ENCODE assay signal across 12 cellular contexts in genomic region chr17:30956764-30957374, GRCh38. TPM values are rescaled to one million over a fixed set of nuclear protein-coding genes. Genes with fewer than 3 reads are reported as not detected.
DNase-seq lines count a peak whose midpoint lies in the region; ATAC-seq lines count a peak whose summit lies in the region.
"Had no signal": no experiment of that assay in that cellular context is flagged by ENCODE, and none has a peak within 500 bp of the region (broad histone marks: within the 10 kb centered on the region; RNA-seq: fewer than 3 reads in every experiment).

No MANE protein-coding gene starts in this region.

- H3K27me3 Mint-ChIP-seq in stimulated activated memory B cell treated with anti-CD40 and anti-IgM and Interleukin-4, amounts not matched to agents 10 μg/mL and 1 μg/mL and 100 μg/mL, for 72 hours: no peaks in the 10 kb centered on the region
- peaks cover 0 to 13% of the 10 kb centered on the region in 2 donors for H3K27me3 Mint-ChIP-seq in natural killer cell treated with Interleukin-12 subunit alpha and Interleukin-12 subunit beta and Interleukin-15 and Interleukin-18, amount 100 ng/mL, for 72 hours

- no peak overlapping the region for H3K4me3 Mint-ChIP-seq in stimulated activated memory B cell treated with anti-CD40 and anti-IgM and Interleukin-4, amounts not matched to agents 10 μg/mL and 1 μg/mL and 100 μg/mL, for 72 hours
- no peak overlapping the region for H3K4me3 Mint-ChIP-seq in natural killer cell treated with Interleukin-12 subunit alpha and Interleukin-12 subunit beta and Interleukin-15 and Interleukin-18, amount 100 ng/mL, for 72 hours
- H3K4me3 Mint-ChIP-seq: activated naive CD4-positive, alpha-beta T cell treated with anti-CD3 and anti-CD28 coated beads, Interleukin-2, amount 10 ng/mL, durations not matched to agents 7 days and 5 days had no signal

- H3K9me3 Mint-ChIP-seq in stimulated activated memory B cell treated with anti-CD40 and anti-IgM and Interleukin-4, amounts not matched to agents 10 μg/mL and 1 μg/mL and 100 μg/mL, for 72 hours: no peaks in the 10 kb centered on the region
- no peaks in the 10 kb centered on the region for H3K9me3 Mint-ChIP-seq in natural killer cell treated with Interleukin-12 subunit alpha and Interleukin-12 subunit beta and Interleukin-15 and Interleukin-18, amount 100 ng/mL, for 72 hours
- H3K9me3 Mint-ChIP-seq: activated naive CD4-positive, alpha-beta T cell treated with anti-CD3 and anti-CD28 coated beads, Interleukin-2, amount 10 ng/mL, durations not matched to agents 7 days and 5 days had no signal

- peak overlapping the region; percentile 78 for H3K27ac ChIP-seq in layer of hippocampus (ENCODE audit: low read depth, low read length)
- H3K27ac ChIP-seq: KMS-11 had no signal

- no peaks in the 10 kb centered on the region for H3K27me3 ChIP-seq in layer of hippocampus (ENCODE audit: control insufficient read depth, insufficient read depth, low read length)

- peaks cover 88% of the 10 kb centered on the region for H3K4me1 Mint-ChIP-seq in stimulated activated memory B cell treated with anti-CD40 and anti-IgM and Interleukin-4, amounts not matched to agents 10 μg/mL and 1 μg/mL and 100 μg/mL, for 72 hours
- peaks cover 0 to 6% of the 10 kb centered on the region in 2 donors for H3K4me1 Mint-ChIP-seq in natural killer cell treated with Interleukin-12 subunit alpha and Interleukin-12 subunit beta and Interleukin-15 and Interleukin-18, amount 100 ng/mL, for 72 hours (ENCODE audit: low read depth in 2 of 2)

- DNase-seq in HCEC 1CT (peak; percentile 4), cerebellar cortex (ENCODE audit: low spot score) (peak; percentile 30), NOMO-1 treated with DMSO at 0.1 percent for 48 hours (lab: John Stamatoyannopoulos, UW; ENCODE audit: unreplicated experiment) (no peak), DMS53 treated with DMSO at 0.1 percent for 48 hours (lab: John Stamatoyannopoulos, UW; ENCODE audit: unreplicated experiment) (no peak)
- DNase-seq in natural killer cell treated with Interleukin-12 subunit alpha and Interleukin-12 subunit beta and Interleukin-15 and Interleukin-18, amount 100 ng/mL, for 72 hours (ENCODE audit: low spot score): no peak
- DNase-seq in activated CD4-positive, alpha-beta T cell treated with anti-CD3 and anti-CD28 coated beads for 1 hour: no peak
- DNase-seq: activated naive CD4-positive, alpha-beta T cell treated with anti-CD3 and anti-CD28 coated beads, Interleukin-2, amount 10 ng/mL, durations not matched to agents 7 days and 5 days; NCI-H69; nucleus accumbens had no signal

- peak; percentile 17 for ATAC-seq in stimulated activated memory B cell treated with anti-CD40 and anti-IgM and Interleukin-4, amounts not matched to agents 10 μg/mL and 1 μg/mL and 100 μg/mL, for 72 hours
- no peak for ATAC-seq in natural killer cell treated with Interleukin-12 subunit alpha and Interleukin-12 subunit beta and Interleukin-15 and Interleukin-18, amount 100 ng/mL, for 72 hours

- H3K27ac Mint-ChIP-seq in stimulated activated memory B cell treated with anti-CD40 and anti-IgM and Interleukin-4, amounts not matched to agents 10 μg/mL and 1 μg/mL and 100 μg/mL, for 72 hours: peak overlapping the region; percentile 85
- no peak overlapping the region for H3K27ac Mint-ChIP-seq in natural killer cell treated with Interleukin-12 subunit alpha and Interleukin-12 subunit beta and Interleukin-15 and Interleukin-18, amount 100 ng/mL, for 72 hours
- H3K27ac Mint-ChIP-seq: activated naive CD4-positive, alpha-beta T cell treated with anti-CD3 and anti-CD28 coated beads, Interleukin-2, amount 10 ng/mL, durations not matched to agents 7 days and 5 days had no signal

- peaks cover 36% of the 10 kb centered on the region for H3K36me3 Mint-ChIP-seq in stimulated activated memory B cell treated with anti-CD40 and anti-IgM and Interleukin-4, amounts not matched to agents 10 μg/mL and 1 μg/mL and 100 μg/mL, for 72 hours
- H3K36me3 Mint-ChIP-seq in natural killer cell treated with Interleukin-12 subunit alpha and Interleukin-12 subunit beta and Interleukin-15 and Interleukin-18, amount 100 ng/mL, for 72 hours: no peaks in the 10 kb centered on the region
- H3K36me3 Mint-ChIP-seq: activated naive CD4-positive, alpha-beta T cell treated with anti-CD3 and anti-CD28 coated beads, Interleukin-2, amount 10 ng/mL, durations not matched to agents 7 days and 5 days had no signal

RNA-seq across cellular contexts. Expression of gene RNF135, which starts 14.0 kb away (rescaled TPM):
- total RNA-seq in natural killer cell treated with Interleukin-12 subunit alpha and Interleukin-12 subunit beta and Interleukin-15 and Interleukin-18, amount 100 ng/mL, for 72 hours: 1 to 10 TPM; 6.4 to 8.7 TPM

RNA-seq across cellular contexts. Expression of gene ADAP2, which starts 35.1 kb away (rescaled TPM):
- total RNA-seq in natural killer cell treated with Interleukin-12 subunit alpha and Interleukin-12 subunit beta and Interleukin-15 and Interleukin-18, amount 100 ng/mL, for 72 hours: 1 to 10 TPM in 1 of 2 donors, under 1 TPM in 1; 0.76 to 1.1 TPM

RNA-seq across cellular contexts. Expression of gene TEFM, which starts 50.8 kb away (rescaled TPM):
- 10 to 100 TPM; 15.3 to 16.1 TPM for total RNA-seq in natural killer cell treated with Interleukin-12 subunit alpha and Interleukin-12 subunit beta and Interleukin-15 and Interleukin-18, amount 100 ng/mL, for 72 hours

Comparison
In these comparisons a context has a peak if more than half of its experiments do, and no peak if none do; other contexts are left out.
1. DNase-seq: peak in HCEC 1CT (single experiment) and cerebellar cortex (single experiment); none in natural killer cell treated with Interleukin-12 subunit alpha and Interleukin-12 subunit beta and Interleukin-15 and Interleukin-18, amount 100 ng/mL, for 72 hours (single experiment), activated CD4-positive, alpha-beta T cell treated with anti-CD3 and anti-CD28 coated beads for 1 hour (single experiment), NOMO-1 treated with DMSO at 0.1 percent for 48 hours (single experiment) and DMS53 treated with DMSO at 0.1 percent for 48 hours (single experiment).